ENCODE assay signal across 15 cellular contexts in the genomic region with DNA sequence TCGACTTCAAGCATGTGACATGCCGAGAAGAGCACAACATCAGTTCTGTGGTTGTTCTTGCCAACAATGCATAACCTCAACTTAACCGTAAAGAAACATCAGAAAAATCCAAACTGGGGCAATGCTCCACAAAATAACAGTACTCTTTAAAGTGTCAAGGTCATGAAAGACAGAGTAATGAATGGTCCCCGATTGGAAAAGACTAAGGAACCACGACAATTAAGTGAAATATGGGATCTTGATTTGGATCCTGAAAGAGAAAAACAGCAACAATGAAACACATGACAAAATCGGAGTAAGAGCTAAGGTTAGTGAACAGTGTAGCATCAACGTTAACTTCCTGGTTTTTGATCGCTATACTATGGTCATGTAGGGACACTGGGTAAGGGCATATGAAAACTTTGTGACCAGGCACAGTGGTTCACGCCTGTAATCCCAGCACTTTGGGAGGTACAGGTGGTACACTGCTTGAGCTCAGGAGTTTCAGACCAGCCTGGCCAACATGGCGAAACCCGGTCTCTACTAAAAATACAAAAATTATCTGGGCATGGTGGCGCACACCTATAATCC. TPM values are rescaled to one million over a fixed set of nuclear protein-coding genes. Genes with fewer than 3 reads are reported as not detected.
DNase-seq lines count a peak whose midpoint lies in the region; ATAC-seq lines count a peak whose summit lies in the region.
"Had no signal": no experiment of that assay in that cellular context is flagged by ENCODE, and none has a peak within 500 bp of the region (broad histone marks: within the 10 kb centered on the region; RNA-seq: fewer than 3 reads in every experiment).

No MANE protein-coding gene starts in this region.

- H3K9me3 Mint-ChIP-seq in activated CD4-positive, alpha-beta T cell treated with anti-CD3 and anti-CD28 coated beads, Interleukin-2, amount 10 ng/mL, durations not matched to agents 24 days and 14 days, result peaks cover 21% of the 10 kb centered on the region
- peaks cover 31% of the 10 kb centered on the region for H3K9me3 Mint-ChIP-seq in T-helper 2 cell treated with Interferon-gamma antibody and Interleukin-4, amounts not matched to agents 5 μg/mL and 100 μg/mL, for 36 hours
- peaks cover 15% of the 10 kb centered on the region for H3K9me3 Mint-ChIP-seq in central memory CD8-positive, alpha-beta T cell

- peaks cover 56% of the 10 kb centered on the region for H3K36me3 Mint-ChIP-seq in activated CD4-positive, alpha-beta T cell treated with anti-CD3 and anti-CD28 coated beads, Interleukin-2, amount 10 ng/mL, durations not matched to agents 24 days and 14 days (ENCODE audit: low read depth)
- H3K36me3 Mint-ChIP-seq in T-helper 2 cell treated with Interferon-gamma antibody and Interleukin-4, amounts not matched to agents 5 μg/mL and 100 μg/mL, for 36 hours (ENCODE audit: low read depth), result peaks cover 74% of the 10 kb centered on the region
- H3K36me3 Mint-ChIP-seq in central memory CD8-positive, alpha-beta T cell (ENCODE audit: insufficient read depth), result peaks cover 50% of the 10 kb centered on the region

- peak overlapping the region; percentile 97 for H3K4me3 Mint-ChIP-seq in activated CD4-positive, alpha-beta T cell treated with anti-CD3 and anti-CD28 coated beads, Interleukin-2, amount 10 ng/mL, durations not matched to agents 24 days and 14 days
- H3K4me3 Mint-ChIP-seq in T-helper 2 cell treated with Interferon-gamma antibody and Interleukin-4, amounts not matched to agents 5 μg/mL and 100 μg/mL, for 36 hours, result peak overlapping the region; percentile 84
- H3K4me3 Mint-ChIP-seq in central memory CD8-positive, alpha-beta T cell, result peak overlapping the region; percentile 82
- H3K4me3 Mint-ChIP-seq: naive B cell had no signal

- DNase-seq in activated CD4-positive, alpha-beta T cell treated with anti-CD3 and anti-CD28 coated beads, Interleukin-2, amount 10 ng/mL, durations not matched to agents 24 days and 14 days, result peak; percentile 80
- no peak for DNase-seq in activated CD4-positive, alpha-beta T cell treated with anti-CD3 and anti-CD28 coated beads for 48 hours
- DNase-seq in T-helper 2 cell treated with Interferon-gamma antibody and Interleukin-4, amounts not matched to agents 5 μg/mL and 100 μg/mL, for 36 hours (ENCODE audit: low spot score), result no peak
- DNase-seq in central memory CD8-positive, alpha-beta T cell (ENCODE audit: low spot score in 2 of 2), result peak in 1 of 2 donors; percentile 18
- DNase-seq in stimulated activated naive CD8-positive, alpha-beta T cell treated with anti-CD3 and anti-CD28 coated beads, Interleukin-15, Interleukin-2, amounts not matched to agents 100 U/mL and 50 U/mL, for 24 hours, result no peak
- DNase-seq in KG1 (lab: John Stamatoyannopoulos, UW) (no peak), NCI-H146 (lab: John Stamatoyannopoulos, UW) (no peak)
- DNase-seq: COR-L47, hippocampal formation, Kasumi-1, left colon, naive B cell, NCI-H1694 treated with DMSO at 0.1 percent for 48 hours, NCI-H526 had no signal

- H3K4me1 Mint-ChIP-seq in activated CD4-positive, alpha-beta T cell treated with anti-CD3 and anti-CD28 coated beads, Interleukin-2, amount 10 ng/mL, durations not matched to agents 24 days and 14 days, result peaks cover 60% of the 10 kb centered on the region
- peaks cover 68% of the 10 kb centered on the region for H3K4me1 Mint-ChIP-seq in T-helper 2 cell treated with Interferon-gamma antibody and Interleukin-4, amounts not matched to agents 5 μg/mL and 100 μg/mL, for 36 hours (ENCODE audit: low read depth)
- peaks cover 70% of the 10 kb centered on the region for H3K4me1 Mint-ChIP-seq in central memory CD8-positive, alpha-beta T cell

- no peaks in the 10 kb centered on the region for H3K27me3 Mint-ChIP-seq in activated CD4-positive, alpha-beta T cell treated with anti-CD3 and anti-CD28 coated beads, Interleukin-2, amount 10 ng/mL, durations not matched to agents 24 days and 14 days
- H3K27me3 Mint-ChIP-seq in T-helper 2 cell treated with Interferon-gamma antibody and Interleukin-4, amounts not matched to agents 5 μg/mL and 100 μg/mL, for 36 hours (ENCODE audit: low read depth), result no peaks in the 10 kb centered on the region
- H3K27me3 Mint-ChIP-seq in central memory CD8-positive, alpha-beta T cell, result no peaks in the 10 kb centered on the region
- H3K27me3 Mint-ChIP-seq: naive B cell had no signal

- intact Hi-C loops in activated CD4-positive, alpha-beta T cell treated with anti-CD3 and anti-CD28 coated beads, Interleukin-2, amount 10 ng/mL, durations not matched to agents 24 days and 14 days (cut with micrococcal nuclease), result loop anchor here (1.0 to 10.0 kb wide), 4 partner anchors 29 to 491 kb away; a partner anchor contains a TSS

- ATAC-seq in central memory CD8-positive, alpha-beta T cell (replicated peaks; ENCODE audit: extremely low read depth, poor library complexity, severe bottlenecking), result peak; percentile 66
- peak; percentile 33 for ATAC-seq in stimulated activated naive CD8-positive, alpha-beta T cell treated with anti-CD3 and anti-CD28 coated beads, Interleukin-15, Interleukin-2, amounts not matched to agents 100 U/mL and 50 U/mL, for 24 hours
- no peak for ATAC-seq in HG02970 (IDR thresholded peaks at IDR 0.05; ENCODE audit: low FRiP score, unreplicated experiment)

- peak overlapping the region; percentile 100 for H3K27ac Mint-ChIP-seq in activated CD4-positive, alpha-beta T cell treated with anti-CD3 and anti-CD28 coated beads, Interleukin-2, amount 10 ng/mL, durations not matched to agents 24 days and 14 days
- H3K27ac Mint-ChIP-seq in T-helper 2 cell treated with Interferon-gamma antibody and Interleukin-4, amounts not matched to agents 5 μg/mL and 100 μg/mL, for 36 hours, result peak overlapping the region; percentile 96
- H3K27ac Mint-ChIP-seq in central memory CD8-positive, alpha-beta T cell (ENCODE audit: low read depth), result peak overlapping the region; percentile 92

RNA-seq across cellular contexts. Expression of a gene that starts 55.2 kb away (rescaled TPM):
- 38.5 and 39.0 TPM in 2 replicates for total RNA-seq in activated CD4-positive, alpha-beta T cell treated with anti-CD3 and anti-CD28 coated beads, Interleukin-2, amount 10 ng/mL, durations not matched to agents 24 days and 14 days

RNA-seq across cellular contexts. Expression of a gene that starts 55.3 kb away (rescaled TPM):
- 20.4 and 22.0 TPM in 2 replicates for total RNA-seq in activated CD4-positive, alpha-beta T cell treated with anti-CD3 and anti-CD28 coated beads, Interleukin-2, amount 10 ng/mL, durations not matched to agents 24 days and 14 days
